ENCODE assay signal across 16 cellular contexts in genomic region chr6:25966707-25967106, GRCh38. TPM values are rescaled to one million over a fixed set of nuclear protein-coding genes. Genes with fewer than 3 reads are reported as not detected.
A peak's percentile ranks its signal among the peaks of the same experiment; 100 is the strongest.
DNase-seq lines count a peak whose midpoint lies in the region; ATAC-seq, FAIRE-seq and TF ChIP-seq lines count a peak whose summit lies in the region.
"Had no signal": no experiment of that assay in that cellular context is flagged by ENCODE, and none has a peak within 500 bp of the region (broad histone marks: within the 10 kb centered on the region; RNA-seq: fewer than 3 reads in every experiment).

No MANE protein-coding gene starts in this region.

- H3K4me1 Mint-ChIP-seq in activated naive CD4-positive, alpha-beta T cell treated with anti-CD3 and anti-CD28 coated beads for 36 hours (ENCODE audit: low read depth): peaks cover 72% of the 10 kb centered on the region
- H3K4me1 Mint-ChIP-seq in T-cell: peaks cover 77 to 89% (median 88%) of the 10 kb centered on the region in 3 donors
- H3K4me1 Mint-ChIP-seq in stimulated activated naive B cell treated with anti-CD40 and anti-IgM and Interleukin-4, amounts not matched to agents 10 μg/mL and 1 μg/mL and 100 μg/mL, for 72 hours: peaks cover 51 to 91% of the 10 kb centered on the region in 2 donors

- no peak for TF ChIP-seq CTCF in RWPE1 (conservative IDR thresholded peaks at IDR 0.05; ENCODE audit: low read depth)

- H3K4me3 ChIP-seq in effector memory CD4-positive, alpha-beta T cell (ENCODE audit: insufficient read depth, low read depth, low read length, poor library complexity, severe bottlenecking): peak overlapping the region; percentile 7
- H3K4me3 ChIP-seq: neural progenitor cell had no signal

- peak overlapping the region; percentile 57 for H3K27ac Mint-ChIP-seq in activated naive CD4-positive, alpha-beta T cell treated with anti-CD3 and anti-CD28 coated beads for 36 hours
- peak overlapping the region; percentile 62 to 71 for H3K27ac Mint-ChIP-seq in T-cell
- H3K27ac Mint-ChIP-seq in stimulated activated naive B cell treated with anti-CD40 and anti-IgM and Interleukin-4, amounts not matched to agents 10 μg/mL and 1 μg/mL and 100 μg/mL, for 72 hours: peak overlapping the region; percentile 71
- H3K27ac Mint-ChIP-seq: neural progenitor cell had no signal

- CTCF ChIA-PET in activated naive CD4-positive, alpha-beta T cell treated with anti-CD3 and anti-CD28 coated beads for 36 hours (lab: Charles Lee): interaction anchor here (1.4 to 3.1 kb wide), 2 partner anchors 25 to 36 kb away, joined by 7 to 16 read pairs; no protein-coding TSS in a partner anchor
- CTCF ChIA-PET in T-cell (lab: Charles Lee): no interaction called here
- CTCF ChIA-PET in RWPE1 (lab: Yijun Ruan, JAX): interaction anchor here (0.9 kb wide), 1 partner anchor 26 kb away, joined by 3 read pairs; no protein-coding TSS in a partner anchor

- H3K36me3 Mint-ChIP-seq in activated naive CD4-positive, alpha-beta T cell treated with anti-CD3 and anti-CD28 coated beads for 36 hours (ENCODE audit: low read depth): peaks cover 74% of the 10 kb centered on the region
- H3K36me3 Mint-ChIP-seq in T-cell: peaks cover 55% of the 10 kb centered on the region
- peaks cover 52 to 72% of the 10 kb centered on the region in 2 donors for H3K36me3 Mint-ChIP-seq in stimulated activated naive B cell treated with anti-CD40 and anti-IgM and Interleukin-4, amounts not matched to agents 10 μg/mL and 1 μg/mL and 100 μg/mL, for 72 hours
- H3K36me3 Mint-ChIP-seq: neural progenitor cell had no signal

- TF ChIP-seq POLR2A in GM12892 (IDR thresholded peaks at IDR 0.05; ENCODE audit: low read depth, low read length): no peak

- peak overlapping the region; percentile 69 for H3K4me3 Mint-ChIP-seq in activated naive CD4-positive, alpha-beta T cell treated with anti-CD3 and anti-CD28 coated beads for 36 hours
- H3K4me3 Mint-ChIP-seq in T-cell: peak overlapping the region; percentile 67 to 92 (median 70)
- H3K4me3 Mint-ChIP-seq in stimulated activated naive B cell treated with anti-CD40 and anti-IgM and Interleukin-4, amounts not matched to agents 10 μg/mL and 1 μg/mL and 100 μg/mL, for 72 hours: peak overlapping the region; percentile 71
- H3K4me3 Mint-ChIP-seq: neural progenitor cell had no signal

- no peak for ATAC-seq in T-cell (replicated peaks in 1 of 4)
- ATAC-seq in stimulated activated naive B cell treated with anti-CD40 and anti-IgM and Interleukin-4, amounts not matched to agents 10 μg/mL and 1 μg/mL and 100 μg/mL, for 72 hours (replicated peaks): no peak
- no peak for ATAC-seq in esophagus mucosa
- ATAC-seq: left lobe of liver, sciatic nerve had no signal

- H3K27ac ChIP-seq in effector memory CD4-positive, alpha-beta T cell (ENCODE audit: insufficient read depth, low read length, poor library complexity, severe bottlenecking): no peak overlapping the region
- H3K27ac ChIP-seq in RWPE1: no peak overlapping the region
- H3K27ac ChIP-seq: neural progenitor cell had no signal

- intact Hi-C loops in activated naive CD4-positive, alpha-beta T cell treated with anti-CD3 and anti-CD28 coated beads for 36 hours (cut with micrococcal nuclease): no loop called here

- no peaks in the 10 kb centered on the region for H3K27me3 ChIP-seq in effector memory CD4-positive, alpha-beta T cell (replicated peaks; ENCODE audit: control insufficient read depth, insufficient read depth, low read length, poor library complexity, severe bottlenecking)
- H3K27me3 ChIP-seq: neural progenitor cell had no signal

- H3K9me3 Mint-ChIP-seq in activated naive CD4-positive, alpha-beta T cell treated with anti-CD3 and anti-CD28 coated beads for 36 hours: no peaks in the 10 kb centered on the region
- no peaks in the 10 kb centered on the region for H3K9me3 Mint-ChIP-seq in T-cell
- H3K9me3 Mint-ChIP-seq in stimulated activated naive B cell treated with anti-CD40 and anti-IgM and Interleukin-4, amounts not matched to agents 10 μg/mL and 1 μg/mL and 100 μg/mL, for 72 hours: no peaks in the 10 kb centered on the region

- no peaks in the 10 kb centered on the region for H3K27me3 Mint-ChIP-seq in activated naive CD4-positive, alpha-beta T cell treated with anti-CD3 and anti-CD28 coated beads for 36 hours (ENCODE audit: low read depth)
- no peaks in the 10 kb centered on the region for H3K27me3 Mint-ChIP-seq in T-cell
- no peaks in the 10 kb centered on the region for H3K27me3 Mint-ChIP-seq in stimulated activated naive B cell treated with anti-CD40 and anti-IgM and Interleukin-4, amounts not matched to agents 10 μg/mL and 1 μg/mL and 100 μg/mL, for 72 hours

- POLR2A ChIA-PET in T-cell (lab: Charles Lee): interaction anchor here in 1 of 2 donors (0.6 kb wide), 1 partner anchor 299 kb away, joined by 3 read pairs; no protein-coding TSS in a partner anchor
- POLR2A ChIA-PET in RWPE1 (lab: Yijun Ruan, JAX; ENCODE audit: low non-redundant PET): no interaction called here

- H3K4me1 ChIP-seq in effector memory CD4-positive, alpha-beta T cell (ENCODE audit: control insufficient read depth, insufficient read depth, low read length, poor library complexity, severe bottlenecking): peaks cover 45% of the 10 kb centered on the region

- H3K9me3 ChIP-seq in effector memory CD4-positive, alpha-beta T cell (ENCODE audit: control insufficient read depth, low read length): no peaks in the 10 kb centered on the region
- H3K9me3 ChIP-seq: SK-N-SH had no signal

- peaks cover 55% of the 10 kb centered on the region for H3K36me3 ChIP-seq in effector memory CD4-positive, alpha-beta T cell (ENCODE audit: control insufficient read depth, insufficient read depth, low read length)
- H3K36me3 ChIP-seq: neural progenitor cell had no signal

- peak; percentile 45 for DNase-seq in activated naive CD4-positive, alpha-beta T cell treated with anti-CD3 and anti-CD28 coated beads for 36 hours
- no peak for DNase-seq in activated naive CD4-positive, alpha-beta T cell (lab: John Stamatoyannopoulos, UW)
- DNase-seq in T-cell (no peak), GM12892 (ENCODE audit: insufficient read length) (no peak), RWPE1 (ENCODE audit: low spot score) (no peak)
- DNase-seq in effector memory CD4-positive, alpha-beta T cell: no peak
- no peak for DNase-seq in stimulated activated naive B cell treated with anti-CD40 and anti-IgM and Interleukin-4, amounts not matched to agents 10 μg/mL and 1 μg/mL and 100 μg/mL, for 72 hours
- DNase-seq: NCI-H1048, SK-N-SH had no signal

- FAIRE-seq in GM12892 (lab: Jason Lieb, UNC): no peak

RNA-seq across cellular contexts. Expression of gene TRIM38, which starts 4.1 kb away (rescaled TPM):
- total RNA-seq in activated naive CD4-positive, alpha-beta T cell treated with anti-CD3 and anti-CD28 coated beads for 36 hours: 10 to 100 TPM; 19.1 to 19.7 TPM
- total RNA-seq in T-cell (10 to 100 TPM; 20.5 to 29.3 (median 26.2) TPM), esophagus mucosa (7.2 TPM)
- polyA plus RNA-seq in GM12892 (2012; ENCODE audit: missing spikeins): 10.0 TPM

RNA-seq across cellular contexts. Expression of gene SLC17A2, which starts 36.2 kb away (rescaled TPM):
- total RNA-seq in activated naive CD4-positive, alpha-beta T cell treated with anti-CD3 and anti-CD28 coated beads for 36 hours: under 1 TPM; 0.07 to 0.14 TPM
- not detected for total RNA-seq in T-cell
- total RNA-seq in esophagus mucosa: not detected
- polyA plus RNA-seq in GM12892 (2012; ENCODE audit: missing spikeins): not detected
- total RNA-seq: cerebellum, sciatic nerve had no signal
- polyA plus RNA-seq: AG04450, esophagus, SK-N-SH had no signal

Comparison
In these comparisons a context has a peak if more than half of its experiments do, and no peak if none do; other contexts are left out.
1. CTCF ChIA-PET loops: an anchor here in activated naive CD4-positive, alpha-beta T cell treated with anti-CD3 and anti-CD28 coated beads for 36 hours (1.4 to 3.1 kb wide) and RWPE1 (0.9 kb wide); none called in T-cell.